In genomic region chr12:100574262-100575074, GRCh38 we compare ENCODE assay signal across 8 cellular contexts. TPM values are rescaled to one million over a fixed set of nuclear protein-coding genes. Genes with fewer than 3 reads are reported as not detected.
A peak's percentile ranks its signal among the peaks of the same experiment; 100 is the strongest.
DNase-seq lines count a peak whose midpoint lies in the region; ATAC-seq lines count a peak whose summit lies in the region.

No MANE protein-coding gene starts in this region.

- H3K4me1 Mint-ChIP-seq in activated CD8-positive, alpha-beta memory T cell treated with anti-CD3 and anti-CD28 coated beads, Interleukin-2, amount 10 ng/mL, durations not matched to agents 7 days and 5 days = peaks cover 13% of the 10 kb centered on the region
- H3K4me1 Mint-ChIP-seq in immature natural killer cell = peaks cover 13% of the 10 kb centered on the region in 2 donors
- peaks cover 12% of the 10 kb centered on the region for H3K4me1 Mint-ChIP-seq in stimulated activated naive CD8-positive, alpha-beta T cell treated with anti-CD3 and anti-CD28 coated beads, Interleukin-15, amount 100 ng/mL, for 72 hours

- no peak overlapping the region for H3K27ac Mint-ChIP-seq in activated CD8-positive, alpha-beta memory T cell treated with anti-CD3 and anti-CD28 coated beads, Interleukin-2, amount 10 ng/mL, durations not matched to agents 7 days and 5 days
- H3K27ac Mint-ChIP-seq in immature natural killer cell = no peak overlapping the region
- no peak overlapping the region for H3K27ac Mint-ChIP-seq in stimulated activated naive CD8-positive, alpha-beta T cell treated with anti-CD3 and anti-CD28 coated beads, Interleukin-15, amount 100 ng/mL, for 72 hours

- peaks cover 14% of the 10 kb centered on the region for H3K4me1 ChIP-seq in Karpas-422 (ENCODE audit: low read length)

- H3K9me3 Mint-ChIP-seq in activated CD8-positive, alpha-beta memory T cell treated with anti-CD3 and anti-CD28 coated beads, Interleukin-2, amount 10 ng/mL, durations not matched to agents 7 days and 5 days (ENCODE audit: low read depth) = no peaks in the 10 kb centered on the region
- no peaks in the 10 kb centered on the region for H3K9me3 Mint-ChIP-seq in immature natural killer cell
- no peaks in the 10 kb centered on the region for H3K9me3 Mint-ChIP-seq in stimulated activated naive CD8-positive, alpha-beta T cell treated with anti-CD3 and anti-CD28 coated beads, Interleukin-15, amount 100 ng/mL, for 72 hours

- no peaks in the 10 kb centered on the region for H3K9me3 ChIP-seq in Karpas-422 (ENCODE audit: low read length)

- CTCF ChIA-PET in activated CD8-positive, alpha-beta memory T cell treated with anti-CD3 and anti-CD28 coated beads, Interleukin-2, amount 10 ng/mL, durations not matched to agents 7 days and 5 days (lab: Charles Lee) = no interaction called here

- H4K20me1 ChIP-seq in Karpas-422 (ENCODE audit: insufficient read depth, low read depth, low read length) = no peaks in the 10 kb centered on the region

- no peaks in the 10 kb centered on the region for H3K9me2 ChIP-seq in Karpas-422 (replicated peaks; ENCODE audit: insufficient read depth, low read length)

- H3K79me2 ChIP-seq in Karpas-422 (ENCODE audit: low read length) = no peaks in the 10 kb centered on the region

- H3K4me3 ChIP-seq in Karpas-422 (ENCODE audit: low read length) = peak overlapping the region; percentile 63

- H3K4me2 ChIP-seq in Karpas-422 (ENCODE audit: low read depth, low read length, poor library complexity, severe bottlenecking) = peak overlapping the region; percentile 75

- H3K36me3 ChIP-seq in Karpas-422 (ENCODE audit: insufficient read depth, low read length) = no peaks in the 10 kb centered on the region

- H3K4me3 Mint-ChIP-seq in activated CD8-positive, alpha-beta memory T cell treated with anti-CD3 and anti-CD28 coated beads, Interleukin-2, amount 10 ng/mL, durations not matched to agents 7 days and 5 days = peak overlapping the region; percentile 85
- peak overlapping the region; percentile 85 to 92 (median 89) for H3K4me3 Mint-ChIP-seq in immature natural killer cell
- H3K4me3 Mint-ChIP-seq in stimulated activated naive CD8-positive, alpha-beta T cell treated with anti-CD3 and anti-CD28 coated beads, Interleukin-15, amount 100 ng/mL, for 72 hours = peak overlapping the region; percentile 96 to 97

- H3K9ac ChIP-seq in Karpas-422 (ENCODE audit: low read length) = peak overlapping the region; percentile 58

- H3K27ac ChIP-seq in Karpas-422 (ENCODE audit: low read length) = no peak overlapping the region

- H3K27me3 ChIP-seq in Karpas-422 (ENCODE audit: low read length) = no peaks in the 10 kb centered on the region

- no peaks in the 10 kb centered on the region for H3K36me3 Mint-ChIP-seq in activated CD8-positive, alpha-beta memory T cell treated with anti-CD3 and anti-CD28 coated beads, Interleukin-2, amount 10 ng/mL, durations not matched to agents 7 days and 5 days
- H3K36me3 Mint-ChIP-seq in immature natural killer cell = no peaks in the 10 kb centered on the region

- ATAC-seq in activated CD8-positive, alpha-beta memory T cell treated with anti-CD3 and anti-CD28 coated beads, Interleukin-2, amount 10 ng/mL, durations not matched to agents 7 days and 5 days = no peak
- no peak for ATAC-seq in stimulated activated naive CD8-positive, alpha-beta T cell treated with anti-CD3 and anti-CD28 coated beads, Interleukin-15, amount 100 ng/mL, for 72 hours
- ATAC-seq in HG02840 (IDR thresholded peaks at IDR 0.05; ENCODE audit: low FRiP score, unreplicated experiment) (no peak), HG03039 (IDR thresholded peaks at IDR 0.05; ENCODE audit: unreplicated experiment) (no peak)

- H2AFZ ChIP-seq in Karpas-422 (ENCODE audit: low read length) = peak overlapping the region; percentile 54; the same call in 1 of the 2 replicates

- H3K27me3 Mint-ChIP-seq in activated CD8-positive, alpha-beta memory T cell treated with anti-CD3 and anti-CD28 coated beads, Interleukin-2, amount 10 ng/mL, durations not matched to agents 7 days and 5 days = peaks cover 35% of the 10 kb centered on the region
- peaks cover 0 to 10% (median 3%) of the 10 kb centered on the region in 3 donors for H3K27me3 Mint-ChIP-seq in immature natural killer cell (ENCODE audit: low read depth in 3 of 3)
- peaks cover 28% of the 10 kb centered on the region for H3K27me3 Mint-ChIP-seq in stimulated activated naive CD8-positive, alpha-beta T cell treated with anti-CD3 and anti-CD28 coated beads, Interleukin-15, amount 100 ng/mL, for 72 hours

- no peak for DNase-seq in activated CD8-positive, alpha-beta memory T cell treated with anti-CD3 and anti-CD28 coated beads, Interleukin-2, amount 10 ng/mL, durations not matched to agents 7 days and 5 days
- no peak for DNase-seq in activated CD8-positive, alpha-beta memory T cell treated with anti-CD3 and anti-CD28 coated beads, Interleukin-2, amount 50 U/mL, for 48 hours
- DNase-seq in Karpas-422 = no peak
- DNase-seq in astrocyte of the hippocampus (ENCODE audit: low read depth, low spot score) = peak; percentile 65
- DNase-seq in immature natural killer cell = no peak
- no peak for DNase-seq in stimulated activated naive CD8-positive, alpha-beta T cell treated with anti-CD3 and anti-CD28 coated beads, Interleukin-15, amount 100 ng/mL, for 72 hours

RNA-seq across cellular contexts. Expression of gene GAS2L3, which starts 1.0 kb away (rescaled TPM):
- 1 to 10 TPM; 2.6 to 3.8 TPM for total RNA-seq in activated CD8-positive, alpha-beta memory T cell treated with anti-CD3 and anti-CD28 coated beads, Interleukin-2, amount 10 ng/mL, durations not matched to agents 7 days and 5 days
- total RNA-seq in Karpas-422 (2014; rRNA removed; shearing (Covaris generic); ENCODE audit: low replicate concordance) = 1.4 and 5.7 TPM in 2 replicates
- polyA plus RNA-seq in immature natural killer cell = under 1 TPM in 1 of 3 donors, not detected in 2; 0.30 TPM
